Comparison of ENCODE assay signal across 9 cellular contexts in genomic region chr17:38734235-38734633, GRCh38. TPM values are rescaled to one million over a fixed set of nuclear protein-coding genes. Genes with fewer than 3 reads are reported as not detected.
A peak's percentile ranks its signal among the peaks of the same experiment; 100 is the strongest.
DNase-seq lines count a peak whose midpoint lies in the region; ATAC-seq and TF ChIP-seq lines count a peak whose summit lies in the region.
"Had no signal": no experiment of that assay in that cellular context is flagged by ENCODE, and none has a peak within 500 bp of the region (broad histone marks: within the 10 kb centered on the region; RNA-seq: fewer than 3 reads in every experiment).

No MANE protein-coding gene starts in this region.

- no peak for ATAC-seq in activated B cell treated with CpG ODN at 0.5 μM for 24 hours (ENCODE audit: low read depth)
- ATAC-seq: left lung had no signal

- TF ChIP-seq CTCF in activated B cell treated with CpG ODN at 0.5 μM for 24 hours (IDR thresholded peaks at IDR 0.05) = no peak
- TF ChIP-seq CTCF in neural crest cell (conservative IDR thresholded peaks at IDR 0.05) = no peak
- no peak for TF ChIP-seq CTCF in GM13977 (IDR thresholded peaks at IDR 0.05; ENCODE audit: extremely low read depth, insufficient read depth, missing control alignments)
- no peak for TF ChIP-seq CTCF in chondrocyte (IDR thresholded peaks at IDR 0.05)

- peak overlapping the region; percentile 79 for H3K27ac Mint-ChIP-seq in activated naive CD4-positive, alpha-beta T cell treated with anti-CD3 and anti-CD28 coated beads for 36 hours
- H3K27ac Mint-ChIP-seq in activated B cell treated with CpG ODN at 0.5 μM for 24 hours = peak overlapping the region; percentile 27
- H3K27ac Mint-ChIP-seq in neural crest cell (ENCODE audit: unreplicated experiment) = no peak overlapping the region
- no peak overlapping the region for H3K27ac Mint-ChIP-seq in chondrocyte (ENCODE audit: unreplicated experiment)

- H3K9me3 Mint-ChIP-seq in activated naive CD4-positive, alpha-beta T cell treated with anti-CD3 and anti-CD28 coated beads for 36 hours = no peaks in the 10 kb centered on the region
- H3K9me3 Mint-ChIP-seq in activated B cell treated with CpG ODN at 0.5 μM for 24 hours (no peaks in the 10 kb centered on the region), neural crest cell (no peaks in the 10 kb centered on the region), chondrocyte (ENCODE audit: low read depth) (no peaks in the 10 kb centered on the region)

- peaks cover 50% of the 10 kb centered on the region for H3K4me1 Mint-ChIP-seq in activated naive CD4-positive, alpha-beta T cell treated with anti-CD3 and anti-CD28 coated beads for 36 hours (ENCODE audit: low read depth)
- H3K4me1 Mint-ChIP-seq in activated B cell treated with CpG ODN at 0.5 μM for 24 hours (peaks cover 30% of the 10 kb centered on the region), neural crest cell (peaks cover 28% of the 10 kb centered on the region), chondrocyte (ENCODE audit: low read depth) (peaks cover 29% of the 10 kb centered on the region)

- POLR2A ChIA-PET in activated B cell treated with CpG ODN at 0.5 μM for 24 hours (lab: Charles Lee) = interaction anchor here (0.7 to 1.4 kb wide), 2 partner anchors 54 to 62 kb away, joined by 3 read pairs; no protein-coding TSS in a partner anchor

- in situ Hi-C loops in GM13977 (cut with MboI; ENCODE audit: low pct_unique_long_range_greater_than_20kb, low sequenced_read_pairs, unreplicated experiment) = no loop called here

- DNase-seq in activated naive CD4-positive, alpha-beta T cell treated with anti-CD3 and anti-CD28 coated beads for 36 hours = no peak
- no peak for DNase-seq in activated naive CD4-positive, alpha-beta T cell (lab: John Stamatoyannopoulos, UW)
- DNase-seq in activated B cell treated with CpG ODN at 0.5 μM for 24 hours (no peak), neural crest cell (ENCODE audit: low read depth, low spot score) (no peak), GM13977 (ENCODE audit: low spot score) (no peak), chondrocyte (ENCODE audit: low spot score) (no peak)
- DNase-seq: activated CD8-positive, alpha-beta memory T cell treated with anti-CD3 and anti-CD28 coated beads, Interleukin-2, amount 50 U/mL, for 48 hours; left lung; NCI-H1105 had no signal

- CTCF ChIA-PET in activated naive CD4-positive, alpha-beta T cell treated with anti-CD3 and anti-CD28 coated beads for 36 hours (lab: Charles Lee) = interaction anchor here (0.6 to 4.8 kb wide), 26 partner anchors 8 to 680 kb away, joined by 3 to 60 read pairs (median 4); partner anchors contain the start of genes EPOP, MLLT6 and PSMB3
- CTCF ChIA-PET in activated B cell treated with CpG ODN at 0.5 μM for 24 hours (lab: Charles Lee) = interaction anchor here (1.2 to 4.8 kb wide), 11 partner anchors 16 to 178 kb away, joined by 3 to 135 read pairs (median 8); partner anchors contain the start of genes EPOP, MLLT6 and PSMB3

- no peaks in the 10 kb centered on the region for H3K27me3 Mint-ChIP-seq in activated naive CD4-positive, alpha-beta T cell treated with anti-CD3 and anti-CD28 coated beads for 36 hours (ENCODE audit: low read depth)
- H3K27me3 Mint-ChIP-seq in activated B cell treated with CpG ODN at 0.5 μM for 24 hours (no peaks in the 10 kb centered on the region), neural crest cell (ENCODE audit: low read depth) (peaks cover 12% of the 10 kb centered on the region), chondrocyte (ENCODE audit: low read depth) (no peaks in the 10 kb centered on the region)

- H3K4me3 Mint-ChIP-seq in activated naive CD4-positive, alpha-beta T cell treated with anti-CD3 and anti-CD28 coated beads for 36 hours = no peak overlapping the region
- H3K4me3 Mint-ChIP-seq in activated B cell treated with CpG ODN at 0.5 μM for 24 hours (no peak overlapping the region), neural crest cell (peak overlapping the region; percentile 41), chondrocyte (ENCODE audit: unreplicated experiment) (no peak overlapping the region)

- intact Hi-C loops in activated naive CD4-positive, alpha-beta T cell treated with anti-CD3 and anti-CD28 coated beads for 36 hours (cut with micrococcal nuclease) = loop anchor here (2.0 to 5.0 kb wide), 2 partner anchors 175 to 418 kb away; partner anchors contain the start of gene PLXDC1
- intact Hi-C loops in activated B cell treated with CpG ODN at 0.5 μM for 24 hours (cut with micrococcal nuclease) = loop anchor here (1.0 kb wide), 1 partner anchor 242 kb away; no protein-coding TSS in a partner anchor

- peaks cover 11% of the 10 kb centered on the region for H3K36me3 Mint-ChIP-seq in activated naive CD4-positive, alpha-beta T cell treated with anti-CD3 and anti-CD28 coated beads for 36 hours (ENCODE audit: low read depth)
- H3K36me3 Mint-ChIP-seq in activated B cell treated with CpG ODN at 0.5 μM for 24 hours (ENCODE audit: low read depth) (peaks cover 4% of the 10 kb centered on the region), neural crest cell (ENCODE audit: low read depth) (peaks cover 6% of the 10 kb centered on the region), chondrocyte (ENCODE audit: low read depth) (peaks cover 14% of the 10 kb centered on the region)

RNA-seq across cellular contexts. Expression of gene CISD3, which starts 4.1 kb away (rescaled TPM):
- 10 to 100 TPM; 35.1 to 35.8 TPM for total RNA-seq in activated naive CD4-positive, alpha-beta T cell treated with anti-CD3 and anti-CD28 coated beads for 36 hours
- total RNA-seq in activated B cell treated with CpG ODN at 0.5 μM for 24 hours (11.2 and 12.1 TPM in 2 replicates), neural crest cell (9.0 and 11.0 TPM in 2 replicates), chondrocyte (17.2 to 18.4 TPM (median 17.9 TPM) in 3 replicates)

RNA-seq across cellular contexts. Expression of gene PCGF2, which starts 13.9 kb away (rescaled TPM):
- total RNA-seq in activated naive CD4-positive, alpha-beta T cell treated with anti-CD3 and anti-CD28 coated beads for 36 hours = 1 to 10 TPM; 1.2 TPM
- total RNA-seq in activated B cell treated with CpG ODN at 0.5 μM for 24 hours (not detected in 2 replicates), neural crest cell (108 and 116 TPM in 2 replicates), chondrocyte (50.7 to 56.1 TPM (median 55.2 TPM) in 3 replicates)

RNA-seq across cellular contexts. Expression of gene PSMB3, which starts 18.3 kb away (rescaled TPM):
- total RNA-seq in activated naive CD4-positive, alpha-beta T cell treated with anti-CD3 and anti-CD28 coated beads for 36 hours = 100 to 1,000 TPM; 368 to 369 TPM
- total RNA-seq in activated B cell treated with CpG ODN at 0.5 μM for 24 hours (234 and 250 TPM in 2 replicates), neural crest cell (193 and 203 TPM in 2 replicates), chondrocyte (118 to 156 TPM (median 120 TPM) in 3 replicates)

RNA-seq across cellular contexts. Expression of gene MLLT6, which starts 29.2 kb away (rescaled TPM):
- total RNA-seq in activated naive CD4-positive, alpha-beta T cell treated with anti-CD3 and anti-CD28 coated beads for 36 hours = 100 to 1,000 TPM; 170 to 177 TPM
- total RNA-seq in activated B cell treated with CpG ODN at 0.5 μM for 24 hours (166 and 192 TPM in 2 replicates), neural crest cell (79.6 and 85.1 TPM in 2 replicates), chondrocyte (44.9 to 64.2 TPM (median 50.0 TPM) in 3 replicates)

RNA-seq across cellular contexts. Expression of gene EPOP, which starts 59.5 kb away (rescaled TPM):
- 10 to 100 TPM; 17.6 to 19.2 TPM for total RNA-seq in activated naive CD4-positive, alpha-beta T cell treated with anti-CD3 and anti-CD28 coated beads for 36 hours
- total RNA-seq in activated B cell treated with CpG ODN at 0.5 μM for 24 hours (2.8 and 3.0 TPM in 2 replicates), neural crest cell (13.0 and 13.8 TPM in 2 replicates), chondrocyte (1.2 to 3.4 TPM (median 2.8 TPM) in 3 replicates)

Comparison
In these comparisons a context has a peak if more than half of its experiments do, and no peak if none do; other contexts are left out.
1. H3K27ac Mint-ChIP-seq: peak in activated naive CD4-positive, alpha-beta T cell treated with anti-CD3 and anti-CD28 coated beads for 36 hours (single experiment) and activated B cell treated with CpG ODN at 0.5 μM for 24 hours (single experiment); none in neural crest cell (single experiment) and chondrocyte (single experiment).
2. RNA of gene PCGF2, which starts 13.9 kb away (total RNA-seq): 108 to 116 TPM in neural crest cell and 50.7 to 56.1 TPM in chondrocyte; 1.2 TPM in activated naive CD4-positive, alpha-beta T cell treated with anti-CD3 and anti-CD28 coated beads for 36 hours and not detected in activated B cell treated with CpG ODN at 0.5 μM for 24 hours; every median in the first group is over 10 times any median in the second.